ENCODE assay signal across 8 cellular contexts in the genomic region with DNA sequence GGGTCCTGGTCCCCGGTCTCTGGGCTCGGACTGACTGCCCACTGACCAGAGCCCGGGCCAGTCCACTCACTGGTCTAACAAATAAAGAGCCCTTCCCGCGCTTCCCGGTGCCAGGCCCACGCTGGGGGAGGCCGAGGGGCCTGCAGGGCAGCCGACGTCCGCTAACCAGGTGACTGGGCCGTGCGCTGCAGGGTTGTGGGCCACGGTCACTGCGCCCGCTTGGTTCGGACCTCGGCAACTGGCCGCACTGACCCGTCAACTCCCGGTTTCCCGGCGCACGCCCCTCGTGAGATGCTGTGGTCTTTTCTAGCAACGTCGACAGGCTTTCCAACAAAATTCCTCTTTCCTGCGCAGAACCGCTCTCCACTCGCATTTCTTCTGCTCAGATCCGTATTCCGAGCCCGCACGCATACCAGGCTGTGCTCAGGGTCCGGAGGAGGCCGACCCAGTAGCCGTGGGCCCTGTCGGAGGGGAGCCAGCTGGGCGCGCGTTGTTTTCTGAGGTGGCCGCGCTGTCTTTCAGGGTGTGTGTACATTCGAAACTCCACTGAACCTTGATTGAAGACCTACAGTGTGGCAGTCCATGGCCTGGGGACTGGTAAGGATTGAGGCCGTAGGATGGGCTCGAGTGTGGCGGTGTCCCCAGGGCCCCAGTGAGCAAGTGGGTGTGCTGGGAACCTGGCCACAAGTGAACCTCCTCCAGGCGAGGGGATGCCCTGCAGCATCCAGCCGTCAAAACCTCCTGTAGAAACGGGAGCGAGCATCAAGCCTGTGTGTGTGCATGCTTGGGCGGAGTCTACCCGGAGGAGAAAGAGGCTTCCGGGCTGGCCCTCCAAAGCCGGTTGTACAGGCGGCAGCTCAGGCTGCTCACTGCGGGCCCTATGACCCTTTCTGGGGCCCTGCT. TPM values are rescaled to one million over a fixed set of nuclear protein-coding genes. Genes with fewer than 3 reads are reported as not detected.
DNase-seq lines count a peak whose midpoint lies in the region; ATAC-seq and TF ChIP-seq lines count a peak whose summit lies in the region.

No MANE protein-coding gene starts in this region.

- H3K4me1 ChIP-seq in Loucy (ENCODE audit: insufficient read depth, low read length, poor library complexity, severe bottlenecking) = peaks cover 28% of the 10 kb centered on the region
- H3K4me1 ChIP-seq in heart right ventricle = peaks cover 44 to 88% (median 69%) of the 10 kb centered on the region in 9 donors

- 0 out of 2 replicates have a peak overlapping the region, but pooled peaks have one; percentile 22 for H2AFZ ChIP-seq in Loucy (ENCODE audit: low read length)

- H3K4me3 Mint-ChIP-seq in Calu3 (ENCODE audit: low read depth, unreplicated experiment) = peak overlapping the region; percentile 82
- peak overlapping the region; percentile 100 for H3K4me3 Mint-ChIP-seq in activated naive CD8-positive, alpha-beta T cell

- BruUV-seq in Calu3 (replicated peaks; lab: Mats Ljungman, UMichigan) = no TSS peak

- no peaks in the 10 kb centered on the region for H3F3A ChIP-seq in Loucy (ENCODE audit: low read depth)

- H3K36me3 ChIP-seq in Loucy (ENCODE audit: insufficient read depth, low read length) (no peaks in the 10 kb centered on the region), heart right ventricle (peaks cover 0 to 5% (median 0%) of the 10 kb centered on the region in 9 donors)

- CTCF ChIA-PET in Calu3 (lab: Charles Lee) = no interaction called here

- no peak overlapping the region for H3K9ac ChIP-seq in Loucy (ENCODE audit: low read depth, low read length, poor library complexity, severe bottlenecking)

- H3K27me3 Mint-ChIP-seq in Calu3 (ENCODE audit: unreplicated experiment) = no peaks in the 10 kb centered on the region
- H3K27me3 Mint-ChIP-seq in activated naive CD8-positive, alpha-beta T cell = no peaks in the 10 kb centered on the region

- H3K4me3 ChIP-seq in Loucy (ENCODE audit: low read length, poor library complexity, severe bottlenecking) (no peak overlapping the region), heart right ventricle (peak overlapping the region; percentile 45 to 68 (median 60)), skeletal muscle cell (ENCODE audit: low read depth, low read length) (peak overlapping the region; percentile 50)

- no peak for ATAC-seq in heart right ventricle

- WGBS in heart right ventricle, 2 donors = 53 to 62% methylated on average over 57 of the region's 57 CpGs

- peaks cover 58% of the 10 kb centered on the region for H3K36me3 Mint-ChIP-seq in Calu3 (ENCODE audit: insufficient read depth, unreplicated experiment)
- H3K36me3 Mint-ChIP-seq in activated naive CD8-positive, alpha-beta T cell = peaks cover 13% of the 10 kb centered on the region

- intact Hi-C loops in Calu3 (cut with micrococcal nuclease; ENCODE audit: unreplicated experiment) = loop anchor here (10.0 kb wide), 1 partner anchor 150 kb away; the partner anchor contains the start of genes GNL3 and PBRM1
- intact Hi-C loops in heart right ventricle (cut with DNase I) = loop anchor here in 6 of 10 donors (5.0 kb wide), 3 partner anchors 42 to 62 kb away; no protein-coding TSS in a partner anchor

- peaks cover 29% of the 10 kb centered on the region for H3K79me2 ChIP-seq in Loucy (ENCODE audit: insufficient read depth, low read length)

- H3K4me2 ChIP-seq in Loucy (ENCODE audit: low read depth, low read length, poor library complexity, severe bottlenecking) = no peak overlapping the region

- no peak for DNase-seq in Calu3
- peak in 1 of 2 donors; percentile 30 for DNase-seq in heart right ventricle
- DNase-seq in skeletal muscle cell (ENCODE audit: low read depth) = no peak
- no peak for DNase-seq in Ammon's horn (ENCODE audit: low spot score)
- DNase-seq in Kasumi-1 (lab: John Stamatoyannopoulos, UW) = no peak
- DNase-seq in activated CD4-positive, alpha-beta T cell treated with anti-CD3 and anti-CD28 coated beads, Interleukin-2, amount 50 U/mL, for 48 hours = no peak

- peaks cover 24% of the 10 kb centered on the region for H3K4me1 Mint-ChIP-seq in Calu3 (ENCODE audit: low read depth, unreplicated experiment)
- H3K4me1 Mint-ChIP-seq in activated naive CD8-positive, alpha-beta T cell (ENCODE audit: low read depth) = peaks cover 38% of the 10 kb centered on the region

- H4K20me1 ChIP-seq in Loucy (ENCODE audit: insufficient read depth, low read length, poor library complexity, severe bottlenecking) = peaks cover 21% of the 10 kb centered on the region

- no peaks in the 10 kb centered on the region for H3K9me2 ChIP-seq in Loucy (replicated peaks; ENCODE audit: low read depth, low read length)

- no peaks in the 10 kb centered on the region for H3K9me3 Mint-ChIP-seq in Calu3 (ENCODE audit: low read depth, unreplicated experiment)
- no peaks in the 10 kb centered on the region for H3K9me3 Mint-ChIP-seq in activated naive CD8-positive, alpha-beta T cell (ENCODE audit: low read depth)

- TF ChIP-seq CTCF in Calu3 (IDR thresholded peaks at IDR 0.05; ENCODE audit: unreplicated experiment) (no peak), Loucy (conservative IDR thresholded peaks at IDR 0.05; ENCODE audit: low read length) (no peak), heart right ventricle (IDR thresholded peaks at IDR 0.05) (no peak)

- peak overlapping the region; percentile 71 to 87 (median 82) for H3K27ac ChIP-seq in heart right ventricle

- H3K27me3 ChIP-seq in Loucy (ENCODE audit: insufficient read depth, low read length, poor library complexity, severe bottlenecking) (no peaks in the 10 kb centered on the region), heart right ventricle (no peaks in the 10 kb centered on the region)

- no peaks in the 10 kb centered on the region for H3K9me3 ChIP-seq in Loucy (ENCODE audit: insufficient read depth, low read depth, low read length)
- H3K9me3 ChIP-seq in heart right ventricle = no peaks in the 10 kb centered on the region

- peak overlapping the region; percentile 63 for H3K27ac Mint-ChIP-seq in Calu3 (ENCODE audit: unreplicated experiment)
- H3K27ac Mint-ChIP-seq in activated naive CD8-positive, alpha-beta T cell = peak overlapping the region; percentile 58

RNA-seq across cellular contexts. Expression of gene NT5DC2, which starts 0.9 kb away (rescaled TPM):
- total RNA-seq in Calu3 (2022) = 100 and 146 TPM in 2 replicates
- total RNA-seq in heart right ventricle = 100 to 1,000 TPM in 1 of 10 donors, 10 to 100 TPM in 9; 25.1 to 108 (median 44.5) TPM
- 100 to 1,000 TPM in 1 of 2 donors, 10 to 100 TPM in 1; 95.1 to 138 TPM for polyA plus RNA-seq in heart right ventricle

RNA-seq across cellular contexts. Expression of gene UQCC5, which starts 1.9 kb away (rescaled TPM):
- total RNA-seq in Calu3 (2022) (14.0 and 15.1 TPM in 2 replicates), heart right ventricle (10 to 100 TPM; 30.2 to 98.0 (median 66.9) TPM)
- 100 to 1,000 TPM in 1 of 2 donors, 10 to 100 TPM in 1; 83.5 to 147 TPM for polyA plus RNA-seq in heart right ventricle

RNA-seq across cellular contexts. Expression of gene STAB1, which starts 39.4 kb away (rescaled TPM):
- total RNA-seq in Calu3 (2022) (0.26 TPM in 1 of 2 replicates, not detected in the other), heart right ventricle (100 to 1,000 TPM in 2 of 10 donors, 10 to 100 TPM in 8; 17.4 to 159 (median 33.2) TPM)
- polyA plus RNA-seq in heart right ventricle = 100 to 1,000 TPM in 1 of 2 donors, 10 to 100 TPM in 1; 54.1 to 231 TPM

Comparison
In these comparisons a context has a peak if more than half of its experiments do, and no peak if none do; other contexts are left out.
1. RNA of gene STAB1, which starts 39.4 kb away (total RNA-seq): 17.4 to 159 TPM in heart right ventricle; 0.26 TPM in Calu3; every median in the first group is over 10 times any median in the second.